17 cellular contexts compared by ENCODE assay signal in the genomic region with DNA sequence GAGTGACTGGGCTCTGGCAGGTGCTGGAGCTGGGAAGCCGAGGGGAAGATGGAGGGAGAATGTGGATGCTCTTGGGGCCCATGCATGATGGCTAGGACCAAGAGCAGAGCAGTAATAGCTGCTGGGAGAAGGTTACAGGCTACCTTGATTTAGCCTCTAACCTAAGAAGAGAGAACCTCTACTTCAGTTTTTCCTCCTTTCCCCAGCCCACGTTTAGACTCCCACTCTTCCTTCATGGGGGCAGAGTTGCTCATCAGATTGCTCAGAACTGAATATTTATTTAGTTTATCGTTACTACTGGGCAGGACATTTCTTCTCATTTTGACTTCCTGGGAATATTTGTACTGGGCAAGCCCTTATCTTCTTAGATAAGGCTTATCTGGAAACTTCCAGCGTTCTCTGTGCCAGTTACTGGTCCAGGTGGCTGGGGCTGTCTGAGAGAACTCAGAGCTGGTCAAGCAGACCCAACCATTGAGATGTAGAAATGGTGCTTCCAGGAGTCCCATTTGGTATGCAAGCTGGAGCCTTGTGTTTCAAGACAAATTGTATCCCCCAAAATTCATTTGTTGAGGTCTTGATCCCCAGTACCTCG.
DNase-seq lines count a peak whose midpoint lies in the region; ATAC-seq, FAIRE-seq and TF ChIP-seq lines count a peak whose summit lies in the region.
"Had no signal": no experiment of that assay in that cellular context is flagged by ENCODE, and none has a peak within 500 bp of the region (broad histone marks: within the 10 kb centered on the region; RNA-seq: fewer than 3 reads in every experiment).

No MANE protein-coding gene starts in this region.

- H3K36me3 ChIP-seq in brain microvascular endothelial cell (replicated peaks) (no peaks in the 10 kb centered on the region), small intestine (ENCODE audit: control insufficient read depth in 2 of 2, insufficient read depth in 2 of 2, low read length in 2 of 2) (no peaks in the 10 kb centered on the region)
- H3K36me3 ChIP-seq: HAP-1 had no signal

- in situ Hi-C loops in brain microvascular endothelial cell (cut with HindIII; ENCODE audit: low pct_ligation_motif_present, low sequenced_read_pairs), result no loop called here

- H3K27me3 ChIP-seq in brain microvascular endothelial cell (replicated peaks) (no peaks in the 10 kb centered on the region), small intestine (ENCODE audit: control insufficient read depth in 2 of 2, insufficient read depth in 2 of 2, low read length in 2 of 2) (no peaks in the 10 kb centered on the region)

- H3K9me3 ChIP-seq in small intestine (ENCODE audit: control insufficient read depth, low read depth), result no peaks in the 10 kb centered on the region
- H3K9me3 ChIP-seq: HAP-1 had no signal

- H3K4me3 ChIP-seq in brain microvascular endothelial cell (ENCODE audit: low read depth, low read length), result no peak overlapping the region
- no peak overlapping the region for H3K4me3 ChIP-seq in small intestine (ENCODE audit: low read depth in 1 of 2, low read length in 2 of 2)
- H3K4me3 ChIP-seq: A549, HAP-1 had no signal

- TF ChIP-seq CTCF in brain microvascular endothelial cell (IDR thresholded peaks at IDR 0.05; ENCODE audit: low read depth, low read length, missing control alignments), result no peak

- DNase-seq in brain microvascular endothelial cell, result peak; percentile 16
- peak; percentile 18 for DNase-seq in mucosa of gallbladder (ENCODE audit: low spot score)
- peak; percentile 30 for DNase-seq in small intestine
- no peak for DNase-seq in inferior parietal cortex (ENCODE audit: extremely low spot score)
- DNase-seq in kidney glomerular epithelial cell (lab: John Stamatoyannopoulos, UW), result no peak
- DNase-seq: CD8-positive, alpha-beta T cell; COR-L47; DMS153; DND-41; GDM1 had no signal

- H3K27ac ChIP-seq in brain microvascular endothelial cell (no peak overlapping the region), small intestine (ENCODE audit: low read depth in 1 of 2, low read length in 1 of 2) (no peak overlapping the region)
- H3K27ac ChIP-seq: A549 had no signal

- no peak for ATAC-seq in GM21367 (IDR thresholded peaks at IDR 0.05; ENCODE audit: unreplicated experiment)
- ATAC-seq: A549; CD8-positive, alpha-beta T cell had no signal

- WGBS in small intestine, 3 donors, result 21 to 54% (median 35%) methylated on average over 5 of the region's 5 CpGs

- no peaks in the 10 kb centered on the region for H3K4me1 ChIP-seq in small intestine (ENCODE audit: control insufficient read depth in 2 of 2, insufficient read depth in 1 of 2, low read depth in 1 of 2, low read length in 1 of 2)
- H3K4me1 ChIP-seq: A549, HAP-1 had no signal

- no peak for FAIRE-seq in small intestine (lab: Jason Lieb, UNC)
- FAIRE-seq: A549, D721Med, GM12892, GM19239, H1 had no signal

Comparison
In these comparisons a context has a peak if more than half of its experiments do, and no peak if none do; other contexts are left out.
1. DNase-seq: peak in brain microvascular endothelial cell (single experiment), mucosa of gallbladder (single experiment) and small intestine (single experiment); none in inferior parietal cortex (single experiment) and kidney glomerular epithelial cell (single experiment).